ENCODE assay signal across 8 cellular contexts in the genomic region with DNA sequence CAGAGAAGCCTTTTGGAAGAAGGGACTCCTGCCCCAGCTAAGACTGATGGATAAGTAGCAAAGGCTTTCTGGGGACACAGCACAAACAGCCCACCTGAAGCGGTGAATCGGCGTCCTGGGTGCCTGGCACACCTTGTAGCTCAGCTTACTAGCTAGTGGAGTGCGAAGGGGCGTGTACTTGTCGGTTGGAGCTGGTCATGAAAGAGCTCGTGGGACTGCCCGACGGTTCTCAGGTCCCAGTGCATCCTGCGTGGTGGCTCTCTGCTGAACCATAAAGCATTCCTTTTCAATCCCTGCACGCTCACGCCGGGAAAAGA. TPM values are rescaled to one million over a fixed set of nuclear protein-coding genes. Genes with fewer than 3 reads are reported as not detected.
DNase-seq lines count a peak whose midpoint lies in the region; ATAC-seq, FAIRE-seq and TF ChIP-seq lines count a peak whose summit lies in the region.

No MANE protein-coding gene starts in this region.

- H3K9ac ChIP-seq in H1 (replicated peaks in 1 of 4; ENCODE audit: extremely low read depth in 1 of 4, low read depth in 3 of 4, low read length in 3 of 4) = peak overlapping the region in 2 of 4 experiments; percentile 20 to 41; a peak in 4 of 7 replicates
- H3K9ac ChIP-seq in neural progenitor cell = peak overlapping the region; percentile 0

- no peaks in the 10 kb centered on the region for H4K20me1 ChIP-seq in H1 (replicated peaks in 1 of 2; ENCODE audit: control insufficient read depth in 1 of 2, insufficient read depth in 2 of 2, low read length in 2 of 2)
- H4K20me1 ChIP-seq in neural progenitor cell (ENCODE audit: low read depth) = peaks cover 6% of the 10 kb centered on the region

- peak overlapping the region; percentile 94 for H3K27ac Mint-ChIP-seq in activated CD4-positive, alpha-beta T cell treated with anti-CD3 and anti-CD28 coated beads, Interleukin-2, amount 10 ng/mL, durations not matched to agents 24 days and 14 days
- H3K27ac Mint-ChIP-seq in neural progenitor cell = no peak overlapping the region

- POLR2A ChIA-PET in H1 (lab: Charles Lee; ENCODE audit: partially characterized antibody) = interaction anchor here (0.9 to 2.5 kb wide), 4 partner anchors 11 to 165 kb away, joined by 3 to 9 read pairs (median 4); a partner anchor contains a TSS

- H3K4me1 Mint-ChIP-seq in activated CD4-positive, alpha-beta T cell treated with anti-CD3 and anti-CD28 coated beads, Interleukin-2, amount 10 ng/mL, durations not matched to agents 24 days and 14 days = peaks cover 12% of the 10 kb centered on the region
- H3K4me1 Mint-ChIP-seq in neural progenitor cell = peaks cover 17% of the 10 kb centered on the region

- no peak overlapping the region for H3K4ac ChIP-seq in H1 (replicated peaks; ENCODE audit: insufficient read length, low read depth, low read length)

- peaks cover 3% of the 10 kb centered on the region for H3K36me3 Mint-ChIP-seq in activated CD4-positive, alpha-beta T cell treated with anti-CD3 and anti-CD28 coated beads, Interleukin-2, amount 10 ng/mL, durations not matched to agents 24 days and 14 days (ENCODE audit: low read depth)
- H3K36me3 Mint-ChIP-seq in neural progenitor cell = peaks cover 2% of the 10 kb centered on the region

- H4K8ac ChIP-seq in H1 (ENCODE audit: extremely low read depth, insufficient read depth, low read length) = no peak overlapping the region

- H3K14ac ChIP-seq in H1 (ENCODE audit: insufficient read length) = no peak overlapping the region

- H2AFZ ChIP-seq in H1 (ENCODE audit: low read length) = peak overlapping the region; percentile 96
- peak overlapping the region; percentile 90 for H2AFZ ChIP-seq in neural progenitor cell (replicated peaks)

- peak overlapping the region; percentile 82 to 96 (median 85) for H3K4me3 ChIP-seq in H1 (ENCODE audit: extremely low read depth in 1 of 4, insufficient read depth in 2 of 4, low read depth in 3 of 4, low read length in 4 of 4)
- peak overlapping the region; percentile 77 for H3K4me3 ChIP-seq in neural progenitor cell

- H3K27me3 ChIP-seq in H1 (replicated peaks in 1 of 4; ENCODE audit: control insufficient read depth in 3 of 4, extremely low read depth in 1 of 4, insufficient read depth in 3 of 4, low read length in 3 of 4) (no peaks in the 10 kb centered on the region), neural progenitor cell (no peaks in the 10 kb centered on the region)

- H3K9me3 Mint-ChIP-seq in activated CD4-positive, alpha-beta T cell treated with anti-CD3 and anti-CD28 coated beads, Interleukin-2, amount 10 ng/mL, durations not matched to agents 24 days and 14 days = no peaks in the 10 kb centered on the region
- no peaks in the 10 kb centered on the region for H3K9me3 Mint-ChIP-seq in neural progenitor cell

- no peak overlapping the region for H2BK12ac ChIP-seq in H1 (ENCODE audit: low read depth, low read length)

- no peak overlapping the region for H2BK15ac ChIP-seq in H1 (ENCODE audit: low read length)

- no peak overlapping the region for H2AK5ac ChIP-seq in H1 (ENCODE audit: low read depth, low read length)

- CTCF ChIA-PET in H1 (lab: Charles Lee; ENCODE audit: partially characterized antibody) = interaction anchor here (0.9 to 6.3 kb wide), 4 partner anchors 10 to 91 kb away, joined by 3 to 40 read pairs (median 18); no protein-coding TSS in a partner anchor

- intact Hi-C loops in activated CD4-positive, alpha-beta T cell treated with anti-CD3 and anti-CD28 coated beads, Interleukin-2, amount 10 ng/mL, durations not matched to agents 24 days and 14 days (cut with micrococcal nuclease) = loop anchor here (1.0 kb wide), 1 partner anchor 46 kb away; a partner anchor contains a TSS

- no peak for DNase-seq in activated CD4-positive, alpha-beta T cell treated with anti-CD3 and anti-CD28 coated beads, Interleukin-2, amount 10 ng/mL, durations not matched to agents 24 days and 14 days
- DNase-seq in activated CD4-positive, alpha-beta T cell treated with anti-CD3 and anti-CD28 coated beads, Interleukin-2, amount 50 U/mL, for 4 hours = no peak
- DNase-seq in NCI-H526 treated with DMSO at 0.1 percent for 48 hours (lab: John Stamatoyannopoulos, UW) (peak; percentile 92), H1 (ENCODE audit: low read depth in 1 of 2, low spot score in 2 of 2) (no peak), neural progenitor cell (ENCODE audit: low spot score) (no peak), MV-4-11 (lab: John Stamatoyannopoulos, UW) (no peak), occipital lobe (lab: John Stamatoyannopoulos, UW) (no peak)

- H3K4me3 Mint-ChIP-seq in activated CD4-positive, alpha-beta T cell treated with anti-CD3 and anti-CD28 coated beads, Interleukin-2, amount 10 ng/mL, durations not matched to agents 24 days and 14 days = no peak overlapping the region
- peak overlapping the region; percentile 97 for H3K4me3 Mint-ChIP-seq in neural progenitor cell

- H2BK20ac ChIP-seq in H1 (ENCODE audit: low read length) = no peak overlapping the region

- peak; percentile 20 for ATAC-seq in HG02759 (IDR thresholded peaks at IDR 0.05; ENCODE audit: unreplicated experiment)

- peak overlapping the region; percentile 80; the same call in 1 of the 2 replicates for H3K18ac ChIP-seq in H1 (ENCODE audit: extremely low read depth, low read length)

- H3K9me3 ChIP-seq in H1 (ENCODE audit: insufficient read depth in 2 of 2, low read depth in 1 of 2, low read length in 1 of 2) (no peaks in the 10 kb centered on the region), neural progenitor cell (ENCODE audit: low read depth) (no peaks in the 10 kb centered on the region)

- no peak overlapping the region for H4K91ac ChIP-seq in H1 (replicated peaks; ENCODE audit: insufficient read length, low read length)

- no peak overlapping the region for H2BK120ac ChIP-seq in H1 (replicated peaks; ENCODE audit: low read depth, low read length)

- peaks cover 16% of the 10 kb centered on the region; the same call in 1 of the 2 replicates for H3K23me2 ChIP-seq in H1 (ENCODE audit: low read depth, low read length)

- H3K4me2 ChIP-seq in H1 (ENCODE audit: insufficient read depth in 1 of 2, low read depth in 2 of 2, low read length in 2 of 2) (peak overlapping the region; percentile 89 to 93), neural progenitor cell (peak overlapping the region; percentile 94)

- TF ChIP-seq RAD21 in H1 (IDR thresholded peaks at IDR 0.05 in 1 of 2, conservative IDR thresholded peaks at IDR 0.05 in 1 of 2; ENCODE audit: low read depth in 2 of 2, low read length in 2 of 2) = no peak

- no peak for TF ChIP-seq POLR2A in H1 (IDR thresholded peaks at IDR 0.05; ENCODE audit: control extremely low read depth in 1 of 2, low read depth in 2 of 2, low read length in 2 of 2)

- H3K4me1 ChIP-seq in H1 (replicated peaks in 1 of 4; ENCODE audit: control insufficient read depth in 3 of 4, insufficient read depth in 4 of 4, low read length in 3 of 4) = peaks cover 2 to 17% (median 9%) of the 10 kb centered on the region in 4 experiments; a peak in 6 of 7 replicates
- peaks cover 17% of the 10 kb centered on the region for H3K4me1 ChIP-seq in neural progenitor cell

- H2BK5ac ChIP-seq in H1 (ENCODE audit: low read depth, low read length) = peak overlapping the region; percentile 61; the same call in 1 of the 2 replicates

- no peak for TF ChIP-seq CTCF in H1 (IDR thresholded peaks at IDR 0.05; ENCODE audit: control extremely low read depth in 1 of 3, insufficient read depth in 1 of 3, low read depth in 1 of 3, low read length in 3 of 3)
- TF ChIP-seq CTCF in neural progenitor cell (IDR thresholded peaks at IDR 0.05) = no peak

- FAIRE-seq in H1 (lab: Jason Lieb, UNC) = no peak

- H3K27ac ChIP-seq in H1 (ENCODE audit: low read depth, low read length) (no peak overlapping the region), neural progenitor cell (no peak overlapping the region)

- H4K5ac ChIP-seq in H1 (ENCODE audit: insufficient read length, low read depth, low read length) = peak overlapping the region; percentile 71

- 4% methylated on average over 13 of the region's 13 CpGs; no CpG with 5 or more reads in 1 of the 2 experiments for WGBS in H1 (ENCODE audit: extremely low coverage in 1 of 2, insufficient coverage in 1 of 2, insufficient read length in 1 of 2, insufficient replicate concordance in 2 of 2, low coverage in 1 of 2, low lambda C conversion rate in 2 of 2, missing lambda C conversion rate in 1 of 2), 2 experiments

- H3K79me2 ChIP-seq in H1 (ENCODE audit: control insufficient read depth in 1 of 2, insufficient read depth in 2 of 2, low read length in 2 of 2) = peaks cover 0 to 31% of the 10 kb centered on the region in 2 experiments; a peak in 3 of 4 replicates
- peaks cover 37% of the 10 kb centered on the region for H3K79me2 ChIP-seq in neural progenitor cell (ENCODE audit: low read depth)

- H3K27me3 Mint-ChIP-seq in activated CD4-positive, alpha-beta T cell treated with anti-CD3 and anti-CD28 coated beads, Interleukin-2, amount 10 ng/mL, durations not matched to agents 24 days and 14 days = peaks cover 2% of the 10 kb centered on the region
- H3K27me3 Mint-ChIP-seq in neural progenitor cell (ENCODE audit: insufficient read depth, low read depth) = no peaks in the 10 kb centered on the region

- H3K56ac ChIP-seq in H1 (replicated peaks; ENCODE audit: insufficient read length, low read depth, low read length) = no peak overlapping the region

- H3K23ac ChIP-seq in H1 (ENCODE audit: insufficient read length) = no peak overlapping the region

- H3K36me3 ChIP-seq in H1 (ENCODE audit: control insufficient read depth in 2 of 4, insufficient read depth in 4 of 4, low read length in 3 of 4) = no peaks in the 10 kb centered on the region
- H3K36me3 ChIP-seq in neural progenitor cell = no peaks in the 10 kb centered on the region

- no peaks in the 10 kb centered on the region for H3K79me1 ChIP-seq in H1 (ENCODE audit: low read depth, low read length)

- TF ChIP-seq EP300 in H1 (IDR thresholded peaks at IDR 0.05; ENCODE audit: borderline replicate concordance in 1 of 2, low read depth in 2 of 2, low read length in 2 of 2) = no peak

- peaks cover 7% of the 10 kb centered on the region for H3F3A ChIP-seq in neural progenitor cell (ENCODE audit: low read depth)

RNA-seq across cellular contexts. Expression of a gene that starts 0.7 kb away (rescaled TPM):
- 18.2 and 19.2 TPM in 2 replicates for total RNA-seq in activated CD4-positive, alpha-beta T cell treated with anti-CD3 and anti-CD28 coated beads, Interleukin-2, amount 10 ng/mL, durations not matched to agents 24 days and 14 days
- 10.4 and 14.7 TPM in 2 replicates for total RNA-seq in H1 (2021; fragmentation: NEBNext Ultra II Directional; extraction: Animal tissue kit (Norgen Biotek cat#: 25700))
- 4.6 and 5.5 TPM in 2 replicates for polyA plus RNA-seq in H1 (2011; rRNA removed)
- polyA plus RNA-seq in H1 (2011; cell fraction: cytosol; rRNA removed) = 5.7 TPM
- 9.4 TPM for polyA plus RNA-seq in H1 (2011; cell fraction: nucleus; rRNA removed)
- polyA plus RNA-seq in H1 (2012, experiment 1 of 2) = 6.5 to 9.0 TPM (median 7.1 TPM) in 4 replicates
- polyA plus RNA-seq in H1 (2012, experiment 2 of 2) = 0.81 TPM
- polyA plus RNA-seq in H1 (2013, experiment 1 of 2) = 4.8 TPM
- 5.5 TPM for polyA plus RNA-seq in H1 (2013, experiment 2 of 2)
- polyA minus RNA-seq in H1 (2011; rRNA and poly(A)+ RNA removed) = 17.3 and 22.6 TPM in 2 replicates
- polyA minus RNA-seq in H1 (2011; cell fraction: cytosol; rRNA and poly(A)+ RNA removed) = 8.7 TPM
- 51.7 TPM for polyA minus RNA-seq in H1 (2011; cell fraction: nucleus; rRNA and poly(A)+ RNA removed)
- total RNA-seq in neural progenitor cell (ENCODE audit: low replicate concordance) (30.6 and 34.0 TPM in 2 replicates), occipital lobe (38.1 TPM)

RNA-seq across cellular contexts. Expression of a gene that starts 45.7 kb away (rescaled TPM):
- 7.3 and 8.6 TPM in 2 replicates for total RNA-seq in activated CD4-positive, alpha-beta T cell treated with anti-CD3 and anti-CD28 coated beads, Interleukin-2, amount 10 ng/mL, durations not matched to agents 24 days and 14 days
- total RNA-seq in H1 (2021; fragmentation: NEBNext Ultra II Directional; extraction: Animal tissue kit (Norgen Biotek cat#: 25700)) = 2.6 and 3.2 TPM in 2 replicates
- 5.9 and 8.5 TPM in 2 replicates for polyA plus RNA-seq in H1 (2011; rRNA removed)
- 8.6 TPM for polyA plus RNA-seq in H1 (2011; cell fraction: cytosol; rRNA removed)
- 9.8 TPM for polyA plus RNA-seq in H1 (2011; cell fraction: nucleus; rRNA removed)
- 3.8 to 6.2 TPM (median 5.1 TPM) in 4 replicates for polyA plus RNA-seq in H1 (2012, experiment 1 of 2)
- polyA plus RNA-seq in H1 (2012, experiment 2 of 2) = 4.5 TPM
- 2.2 TPM for polyA plus RNA-seq in H1 (2013, experiment 1 of 2)
- polyA plus RNA-seq in H1 (2013, experiment 2 of 2) = 2.6 TPM
- polyA minus RNA-seq in H1 (2011; rRNA and poly(A)+ RNA removed) = 10.7 and 12.8 TPM in 2 replicates
- 3.8 TPM for polyA minus RNA-seq in H1 (2011; cell fraction: cytosol; rRNA and poly(A)+ RNA removed)
- 3.4 TPM for polyA minus RNA-seq in H1 (2011; cell fraction: nucleus; rRNA and poly(A)+ RNA removed)
- total RNA-seq in neural progenitor cell (ENCODE audit: low replicate concordance) = 1.7 and 4.4 TPM in 2 replicates
- total RNA-seq in occipital lobe = 4.4 TPM
